In the genomic region with DNA sequence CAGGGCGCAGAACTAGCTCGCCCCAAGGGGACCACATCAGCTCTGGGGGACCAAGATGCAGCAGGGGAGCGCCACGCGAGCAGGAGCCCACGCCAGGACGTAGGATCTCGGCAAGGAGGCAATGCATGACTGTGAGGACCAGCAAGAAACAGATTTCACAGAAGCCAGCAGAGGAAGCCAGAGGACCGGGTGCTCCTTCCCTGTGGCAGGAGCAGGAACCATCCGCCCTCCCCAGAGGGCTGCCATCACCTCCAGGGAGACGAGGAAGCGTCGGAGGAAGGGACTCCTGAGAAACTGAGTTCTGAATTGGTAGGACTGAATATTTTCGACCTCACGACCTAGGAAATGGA, we compare ENCODE assay signal across 20 cellular contexts. TPM values are rescaled to one million over a fixed set of nuclear protein-coding genes. Genes with fewer than 3 reads are reported as not detected.
"Had no signal": no experiment of that assay in that cellular context is flagged by ENCODE, and none has a peak within 500 bp of the region (broad histone marks: within the 10 kb centered on the region; RNA-seq: fewer than 3 reads in every experiment).

No MANE protein-coding gene starts in this region.

- H3K27ac ChIP-seq: brain microvascular endothelial cell, foreskin keratinocyte, neutrophil, skin epidermis, upper lobe of left lung, VCaP had no signal

- H3K9me3 Mint-ChIP-seq: activated CD4-positive, alpha-beta memory T cell treated with anti-CD3 and anti-CD28 coated beads for 36 hours; activated naive CD4-positive, alpha-beta T cell treated with anti-CD3 and anti-CD28 coated beads, Interleukin-2, amount 50 U/mL, for 72 hours; activated T-cell treated with anti-CD3 and anti-CD28 coated beads, Interleukin-2, amount 50 U/mL, for 24 hours; naive thymus-derived CD8-positive, alpha-beta T cell had no signal

- ATAC-seq: activated naive CD4-positive, alpha-beta T cell treated with anti-CD3 and anti-CD28 coated beads, Interleukin-2, amount 50 U/mL, for 72 hours; foreskin keratinocyte; naive thymus-derived CD8-positive, alpha-beta T cell; stimulated activated naive CD8-positive, alpha-beta T cell treated with anti-CD3 and anti-CD28 coated beads, Interleukin-15, Interleukin-2, amounts not matched to agents 100 U/mL and 50 U/mL, for 24 hours had no signal

- H3K27ac Mint-ChIP-seq: activated CD4-positive, alpha-beta memory T cell treated with anti-CD3 and anti-CD28 coated beads for 36 hours; activated naive CD4-positive, alpha-beta T cell treated with anti-CD3 and anti-CD28 coated beads, Interleukin-2, amount 50 U/mL, for 72 hours; activated T-cell treated with anti-CD3 and anti-CD28 coated beads, Interleukin-2, amount 50 U/mL, for 24 hours; dendritic cell treated with granulocyte-macrophage colony-stimulating factor and Interleukin-4, amounts not matched to agents 40 ng/mL and 50 ng/mL, for 4 days had no signal

- H3K4me3 Mint-ChIP-seq: activated CD4-positive, alpha-beta memory T cell treated with anti-CD3 and anti-CD28 coated beads for 36 hours; activated T-cell treated with anti-CD3 and anti-CD28 coated beads, Interleukin-2, amount 50 U/mL, for 24 hours; dendritic cell treated with granulocyte-macrophage colony-stimulating factor and Interleukin-4, amounts not matched to agents 40 ng/mL and 50 ng/mL, for 4 days; naive thymus-derived CD8-positive, alpha-beta T cell had no signal

- DNase-seq: activated CD4-positive, alpha-beta memory T cell treated with anti-CD3 and anti-CD28 coated beads for 36 hours; activated effector memory CD4-positive, alpha-beta T cell treated with anti-CD3 and anti-CD28 coated beads, Interleukin-2, amount 50 U/mL, for 16 hours; activated T-cell treated with anti-CD3 and anti-CD28 coated beads, Interleukin-2, amount 50 U/mL, for 24 hours; amniotic stem cell; brain microvascular endothelial cell; effector memory CD4-positive, alpha-beta T cell; foreskin keratinocyte; naive thymus-derived CD8-positive, alpha-beta T cell; retina; stimulated activated CD4-positive, alpha-beta T cell treated with anti-CD3 and anti-CD28 coated beads, Interleukin-4, amount 100 ng/mL, for 4 hours; stimulated activated CD8-positive, alpha-beta memory T cell treated with anti-CD3 and anti-CD28 coated beads, Interleukin-4, amount 100 ng/mL, for 48 hours; stimulated activated naive CD8-positive, alpha-beta T cell treated with anti-CD3 and anti-CD28 coated beads, Interleukin-15, Interleukin-2, amounts not matched to agents 100 U/mL and 50 U/mL, for 24 hours had no signal

- H3K4me3 ChIP-seq: skin epidermis, upper lobe of left lung had no signal

- H3K36me3 Mint-ChIP-seq: activated CD4-positive, alpha-beta memory T cell treated with anti-CD3 and anti-CD28 coated beads for 36 hours; activated naive CD4-positive, alpha-beta T cell treated with anti-CD3 and anti-CD28 coated beads, Interleukin-2, amount 50 U/mL, for 72 hours; naive thymus-derived CD8-positive, alpha-beta T cell had no signal

- H3K27me3 ChIP-seq: brain microvascular endothelial cell, foreskin keratinocyte, neutrophil, upper lobe of left lung had no signal

- H3K27me3 Mint-ChIP-seq: activated CD4-positive, alpha-beta memory T cell treated with anti-CD3 and anti-CD28 coated beads for 36 hours; activated T-cell treated with anti-CD3 and anti-CD28 coated beads, Interleukin-2, amount 50 U/mL, for 24 hours; dendritic cell treated with granulocyte-macrophage colony-stimulating factor and Interleukin-4, amounts not matched to agents 40 ng/mL and 50 ng/mL, for 4 days had no signal

- H3K36me3 ChIP-seq: brain microvascular endothelial cell, neutrophil, upper lobe of left lung had no signal

- H3K9me3 ChIP-seq: neutrophil, upper lobe of left lung had no signal

- H3K4me1 ChIP-seq: upper lobe of left lung had no signal

RNA-seq across cellular contexts. Expression of a gene that starts 53.7 kb away (rescaled TPM):
- total RNA-seq: activated CD4-positive, alpha-beta memory T cell treated with anti-CD3 and anti-CD28 coated beads for 36 hours; foreskin keratinocyte; mucosa of gallbladder; naive thymus-derived CD8-positive, alpha-beta T cell; T-helper 1 cell treated with Interleukin-12 subunit alpha and Interleukin-12 subunit beta and Interleukin-4 antibody, amounts not matched to agents 30 ng/mL and 1 ng/mL, for 36 hours had no signal
